Comparison of ENCODE assay signal across 13 cellular contexts in the genomic region with DNA sequence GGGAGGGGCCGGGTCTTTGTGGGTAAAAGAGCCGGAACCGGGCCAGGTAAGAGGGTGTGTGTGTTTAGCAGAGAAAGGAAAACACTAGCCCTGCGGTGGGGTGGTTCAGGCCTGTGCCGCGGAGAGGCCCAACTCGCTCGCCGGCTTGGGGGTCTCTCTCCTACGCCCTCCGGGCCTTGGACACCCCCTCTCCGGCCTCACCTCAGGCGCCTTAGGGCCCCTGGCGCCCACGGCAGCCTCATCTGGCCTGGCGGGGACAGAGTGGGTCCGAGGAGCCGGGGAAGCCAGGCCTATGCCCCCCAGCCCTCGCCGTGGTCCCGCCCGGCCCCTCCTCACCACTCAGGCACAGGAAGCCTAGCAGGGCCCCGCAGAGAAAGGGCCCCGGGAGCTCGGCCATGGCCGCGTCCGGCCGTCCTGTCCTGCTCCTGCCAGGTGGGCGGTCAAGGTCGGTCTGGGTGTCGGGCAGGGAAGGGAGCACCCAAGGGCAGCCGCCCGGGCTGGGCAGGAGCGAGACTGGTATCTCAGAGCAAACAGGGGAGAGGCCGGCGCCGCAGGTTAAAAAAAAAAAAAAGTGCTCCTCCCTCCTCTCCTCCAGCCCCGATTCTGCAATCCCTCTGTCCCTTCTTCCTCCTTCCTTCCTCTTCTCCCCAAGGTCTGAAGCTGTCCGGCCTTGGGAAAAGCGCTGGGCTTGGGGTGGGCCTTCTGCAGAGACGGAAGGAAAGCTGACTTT. TPM values are rescaled to one million over a fixed set of nuclear protein-coding genes. Genes with fewer than 3 reads are reported as not detected.
DNase-seq lines count a peak whose midpoint lies in the region; FAIRE-seq and TF ChIP-seq lines count a peak whose summit lies in the region.
"Had no signal": no experiment of that assay in that cellular context is flagged by ENCODE, and none has a peak within 500 bp of the region (broad histone marks: within the 10 kb centered on the region; RNA-seq: fewer than 3 reads in every experiment).

A gene with protein sequence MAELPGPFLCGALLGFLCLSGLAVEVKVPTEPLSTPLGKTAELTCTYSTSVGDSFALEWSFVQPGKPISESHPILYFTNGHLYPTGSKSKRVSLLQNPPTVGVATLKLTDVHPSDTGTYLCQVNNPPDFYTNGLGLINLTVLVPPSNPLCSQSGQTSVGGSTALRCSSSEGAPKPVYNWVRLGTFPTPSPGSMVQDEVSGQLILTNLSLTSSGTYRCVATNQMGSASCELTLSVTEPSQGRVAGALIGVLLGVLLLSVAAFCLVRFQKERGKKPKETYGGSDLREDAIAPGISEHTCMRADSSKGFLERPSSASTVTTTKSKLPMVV (minus strand): TSS at position 515 of the 730 bp plus-strand sequence. CDS start 118 bp downstream, at position 397.

- TF ChIP-seq POLR2A in endothelial cell of umbilical vein (IDR thresholded peaks at IDR 0.05; ENCODE audit: low read depth, low read length): no peak
- no peak for TF ChIP-seq POLR2A in vagina (IDR thresholded peaks at IDR 0.05)

- DNase-seq in AG08396 (ENCODE audit: low spot score): peak; percentile 3
- no peak for DNase-seq in endothelial cell of umbilical vein (ENCODE audit: low read depth, low spot score)
- no peak for DNase-seq in cerebellar cortex (ENCODE audit: low spot score)
- DNase-seq in posterior vena cava (ENCODE audit: low spot score): no peak
- no peak for DNase-seq in stimulated activated CD4-positive, alpha-beta T cell treated with anti-CD3 and anti-CD28 coated beads, Interleukin-2, amount 100 ng/mL, for 48 hours
- DNase-seq in vagina (ENCODE audit: extremely low spot score in 2 of 2): no peak
- DNase-seq: activated CD8-positive, alpha-beta memory T cell treated with anti-CD3 and anti-CD28 coated beads, Interleukin-2, amount 50 U/mL, for 4 hours; hypothalamus; SHP77 treated with DMSO at 0.1 percent for 48 hours had no signal

- H3K9ac ChIP-seq in HUES6 (ENCODE audit: low read length): no peak within 1 kb of the TSS
- H3K9ac ChIP-seq in endothelial cell of umbilical vein (replicated peaks; ENCODE audit: extremely low read depth, insufficient read depth, low read length): no peak within 1 kb of the TSS
- peak within 1 kb of the TSS; percentile 97 for H3K9ac ChIP-seq in mucosa of stomach (ENCODE audit: low read length)

- H3K27me3 ChIP-seq in HUES6 (ENCODE audit: control insufficient read depth, insufficient read depth, low read length) (peaks cover 99% of the 10 kb centered on the region), endothelial cell of umbilical vein (ENCODE audit: control insufficient read depth in 2 of 2, insufficient read depth in 2 of 2, low read length in 2 of 2) (no peaks in the 10 kb centered on the region), mucosa of stomach (ENCODE audit: control insufficient read depth, insufficient read depth, low read length) (peaks cover 15% of the 10 kb centered on the region), vagina (no peaks in the 10 kb centered on the region)

- no peak within 1 kb of the TSS for H3K4me2 ChIP-seq in endothelial cell of umbilical vein (ENCODE audit: insufficient read depth, low read length)

- H2AFZ ChIP-seq in endothelial cell of umbilical vein (ENCODE audit: low read depth, low read length): no peak within 1 kb of the TSS

- POLR2A ChIA-PET in endothelial cell of umbilical vein (lab: Charles Lee): interaction anchor here (1.4 kb wide), 1 partner anchor 83 kb away, joined by 4 read pairs; no protein-coding TSS in a partner anchor

- H3K4me3 ChIP-seq in HUES6 (ENCODE audit: low read depth, low read length): peak within 1 kb of the TSS; percentile 46
- H3K4me3 ChIP-seq in endothelial cell of umbilical vein (replicated peaks in 1 of 3; ENCODE audit: insufficient read depth in 1 of 3, low read depth in 1 of 3, low read length in 3 of 3): no peak within 1 kb of the TSS
- peak within 1 kb of the TSS; percentile 61 for H3K4me3 ChIP-seq in mucosa of stomach (ENCODE audit: low read length)
- H3K4me3 ChIP-seq in vagina: no peak within 1 kb of the TSS

- no peaks in the 10 kb centered on the region for H3K36me3 ChIP-seq in HUES6 (ENCODE audit: control insufficient read depth, insufficient read depth, low read length)
- peaks cover 21 to 36% of the 10 kb centered on the region in 2 experiments for H3K36me3 ChIP-seq in endothelial cell of umbilical vein (ENCODE audit: control insufficient read depth in 2 of 2, extremely low read depth in 1 of 2, insufficient read depth in 2 of 2, low read length in 2 of 2)
- H3K36me3 ChIP-seq in mucosa of stomach (ENCODE audit: control insufficient read depth, insufficient read depth, low read length): peaks cover 8% of the 10 kb centered on the region
- no peaks in the 10 kb centered on the region for H3K36me3 ChIP-seq in vagina

- no peak within 1 kb of the TSS for H3K27ac ChIP-seq in HUES6 (ENCODE audit: low read depth, low read length)
- H3K27ac ChIP-seq in endothelial cell of umbilical vein (ENCODE audit: insufficient read depth, low read depth, low read length): peak within 1 kb of the TSS; percentile 28
- no peak within 1 kb of the TSS for H3K27ac ChIP-seq in vagina

- H4K20me1 ChIP-seq in endothelial cell of umbilical vein (replicated peaks; ENCODE audit: control insufficient read depth, extremely low read depth, insufficient read depth, low read length): no peaks in the 10 kb centered on the region

- no TSS peak for BruUV-seq in endothelial cell of umbilical vein (replicated peaks; lab: Mats Ljungman, UMichigan)

- H3K79me2 ChIP-seq in endothelial cell of umbilical vein (ENCODE audit: control insufficient read depth, insufficient read depth, low read length): peaks cover 15% of the 10 kb centered on the region

- dilution Hi-C loops in endothelial cell of umbilical vein (cut with MboI; ENCODE audit: extremely low pct_ligation_motif_present, low sequenced_read_pairs): no loop called here

- TF ChIP-seq CTCF in endothelial cell of umbilical vein (IDR thresholded peaks at IDR 0.05; ENCODE audit: extremely low read depth in 1 of 2, insufficient read depth in 1 of 2, low read depth in 1 of 2, low read length in 2 of 2): no peak
- no peak for TF ChIP-seq CTCF in vagina (IDR thresholded peaks at IDR 0.05)

- no peak for FAIRE-seq in endothelial cell of umbilical vein (lab: Jason Lieb, UNC)

- H3K9me1 ChIP-seq in endothelial cell of umbilical vein (replicated peaks; ENCODE audit: control insufficient read depth, extremely low read depth, insufficient read depth, low read length): no peaks in the 10 kb centered on the region

- peaks cover 35% of the 10 kb centered on the region for H3K4me1 ChIP-seq in HUES6 (ENCODE audit: control insufficient read depth, insufficient read depth, low read length)
- H3K4me1 ChIP-seq in endothelial cell of umbilical vein (ENCODE audit: control insufficient read depth, extremely low read depth, insufficient read depth, low read length): peaks cover 76% of the 10 kb centered on the region
- peaks cover 50% of the 10 kb centered on the region for H3K4me1 ChIP-seq in mucosa of stomach (ENCODE audit: control insufficient read depth, insufficient read depth, low read length)
- peaks cover 5% of the 10 kb centered on the region for H3K4me1 ChIP-seq in vagina

- H3K9me3 ChIP-seq in HUES6 (ENCODE audit: control insufficient read depth, insufficient read depth, low read depth, low read length) (no peaks in the 10 kb centered on the region), endothelial cell of umbilical vein (replicated peaks; ENCODE audit: control insufficient read depth, insufficient read depth, low read length) (no peaks in the 10 kb centered on the region), mucosa of stomach (ENCODE audit: control insufficient read depth, low read length) (no peaks in the 10 kb centered on the region), vagina (no peaks in the 10 kb centered on the region)

- CTCF ChIA-PET in endothelial cell of umbilical vein (lab: Charles Lee): interaction anchor here (1.0 to 16.9 kb wide), 8 partner anchors 8 to 107 kb away, joined by 4 to 301 read pairs (median 18); a partner anchor contains a TSS

- intact Hi-C loops in endothelial cell of umbilical vein (cut with micrococcal nuclease): no loop called here
- intact Hi-C loops in posterior vena cava (cut with DNase I): no loop called here
- intact Hi-C loops in vagina (cut with DNase I): no loop called here

TF ChIP-seq in endothelial cell of umbilical vein, 7 proteins besides CTCF, POLR2A, EP300 and RAD21:
- TF ChIP-seq MYC (IDR thresholded peaks at IDR 0.05; ENCODE audit: low read depth, low read length) (no peak), POLR2AphosphoS5 (IDR thresholded peaks at IDR 0.05; ENCODE audit: insufficient read depth, low read depth, low read length) (peak; percentile 28)

RNA-seq across cellular contexts. Expression of the gene that starts here (rescaled TPM):
- total RNA-seq in endothelial cell of umbilical vein (3.6 and 7.0 TPM in 2 replicates), posterior vena cava (1 to 10 TPM; 1.1 to 1.2 TPM), vagina (0.74 TPM)
- 0.94 and 1.2 TPM in 2 replicates for polyA plus RNA-seq in endothelial cell of umbilical vein
- polyA plus RNA-seq in endothelial cell of umbilical vein (2011; cell fraction: cytosol; rRNA removed): 0.34 and 0.45 TPM in 2 replicates
- 5.8 and 9.3 TPM in 2 replicates for polyA plus RNA-seq in endothelial cell of umbilical vein (2011; cell fraction: nucleus; rRNA removed)
- polyA plus RNA-seq in endothelial cell of umbilical vein (2012): 1.1 TPM in 2 replicates
- polyA minus RNA-seq in endothelial cell of umbilical vein: 0.32 and 0.49 TPM in 2 replicates
- polyA minus RNA-seq in endothelial cell of umbilical vein (2011; cell fraction: cytosol; rRNA and poly(A)+ RNA removed): not detected
- polyA minus RNA-seq in endothelial cell of umbilical vein (2011; cell fraction: nucleus; rRNA and poly(A)+ RNA removed): 0.38 and 0.63 TPM in 2 replicates
- total RNA-seq: Daoy, neural crest cell had no signal

Comparison
In these comparisons a context has a peak if more than half of its experiments do, and no peak if none do; other contexts are left out.
1. H3K4me3 ChIP-seq: peak in HUES6 (single experiment) and mucosa of stomach (single experiment); none in endothelial cell of umbilical vein (0 of 3) and vagina (0 of 2).